17 cellular contexts compared by ENCODE assay signal in genomic region chr11:8989411-8989810, GRCh38. TPM values are rescaled to one million over a fixed set of nuclear protein-coding genes. Genes with fewer than 3 reads are reported as not detected.
A peak's percentile ranks its signal among the peaks of the same experiment; 100 is the strongest.
DNase-seq lines count a peak whose midpoint lies in the region; ATAC-seq and TF ChIP-seq lines count a peak whose summit lies in the region.
"Had no signal": no experiment of that assay in that cellular context is flagged by ENCODE, and none has a peak within 500 bp of the region (broad histone marks: within the 10 kb centered on the region; RNA-seq: fewer than 3 reads in every experiment).

No MANE protein-coding gene starts in this region.

- no peaks in the 10 kb centered on the region for H3K9me3 ChIP-seq in psoas muscle
- H3K9me3 ChIP-seq: gastroesophageal sphincter, ovary, tibial nerve had no signal

- peak; percentile 61 for DNase-seq in AG08396 (ENCODE audit: low spot score)
- peak; percentile 38 for DNase-seq in HS-5 (ENCODE audit: low read depth)
- peak; percentile 39 for DNase-seq in astrocyte of the hippocampus (ENCODE audit: low read depth, low spot score)
- peak; percentile 31 for DNase-seq in iPS-NIHi7 (ENCODE audit: extremely low spot score)
- DNase-seq in activated CD8-positive, alpha-beta memory T cell treated with anti-CD3 and anti-CD28 coated beads, Interleukin-2, amount 10 ng/mL, durations not matched to agents 7 days and 5 days, result no peak
- no peak for DNase-seq in GDM1 (lab: John Stamatoyannopoulos, UW)
- DNase-seq in psoas muscle, result no peak
- DNase-seq in activated naive CD4-positive, alpha-beta T cell treated with Interleukin-2 at 50 U/mL for 16 hours, result no peak
- DNase-seq: activated T-cell treated with anti-CD3 and anti-CD28 coated beads, Interleukin-2, amount 50 U/mL, for 4 hours; DMS 273 treated with DMSO at 0.1 percent for 48 hours; dorsolateral prefrontal cortex; MM.1S; ovary had no signal

- WGBS in psoas muscle, 3 donors, result 70 to 81% (median 77%) methylated on average over 1 of the region's 1 CpG

- no peak for TF ChIP-seq CTCF in psoas muscle (IDR thresholded peaks at IDR 0.05)

- H3K27ac Mint-ChIP-seq in activated CD8-positive, alpha-beta memory T cell treated with anti-CD3 and anti-CD28 coated beads, Interleukin-2, amount 10 ng/mL, durations not matched to agents 7 days and 5 days, result no peak overlapping the region

- no peak for ATAC-seq in activated CD8-positive, alpha-beta memory T cell treated with anti-CD3 and anti-CD28 coated beads, Interleukin-2, amount 10 ng/mL, durations not matched to agents 7 days and 5 days
- ATAC-seq in psoas muscle, result no peak
- ATAC-seq: activated T-cell treated with anti-CD3 and anti-CD28 coated beads, Interleukin-2, amount 50 U/mL, for 4 hours; gastroesophageal sphincter had no signal

- no peaks in the 10 kb centered on the region for H3K9me3 Mint-ChIP-seq in activated CD8-positive, alpha-beta memory T cell treated with anti-CD3 and anti-CD28 coated beads, Interleukin-2, amount 10 ng/mL, durations not matched to agents 7 days and 5 days (ENCODE audit: low read depth)
- H3K9me3 Mint-ChIP-seq: activated T-cell treated with anti-CD3 and anti-CD28 coated beads, Interleukin-2, amount 50 U/mL, for 4 hours had no signal

- H3K27me3 Mint-ChIP-seq in activated CD8-positive, alpha-beta memory T cell treated with anti-CD3 and anti-CD28 coated beads, Interleukin-2, amount 10 ng/mL, durations not matched to agents 7 days and 5 days, result peaks cover 27% of the 10 kb centered on the region

- no peaks in the 10 kb centered on the region for H3K36me3 Mint-ChIP-seq in activated CD8-positive, alpha-beta memory T cell treated with anti-CD3 and anti-CD28 coated beads, Interleukin-2, amount 10 ng/mL, durations not matched to agents 7 days and 5 days

- no peaks in the 10 kb centered on the region for H3K36me3 ChIP-seq in psoas muscle (ENCODE audit: insufficient read depth in 1 of 2, low read depth in 1 of 2)
- H3K36me3 ChIP-seq: gastroesophageal sphincter, ovary, tibial nerve had no signal

- H3K4me1 Mint-ChIP-seq in activated CD8-positive, alpha-beta memory T cell treated with anti-CD3 and anti-CD28 coated beads, Interleukin-2, amount 10 ng/mL, durations not matched to agents 7 days and 5 days, result peaks cover 9% of the 10 kb centered on the region

- CTCF ChIA-PET in activated CD8-positive, alpha-beta memory T cell treated with anti-CD3 and anti-CD28 coated beads, Interleukin-2, amount 10 ng/mL, durations not matched to agents 7 days and 5 days (lab: Charles Lee), result no interaction called here

- intact Hi-C loops in psoas muscle (cut with DNase I), result no loop called here

- peaks cover 0 to 2% (median 0%) of the 10 kb centered on the region in 3 donors for H3K27me3 ChIP-seq in psoas muscle (ENCODE audit: insufficient read depth in 3 of 3, low read length in 2 of 3)
- H3K27me3 ChIP-seq: dorsolateral prefrontal cortex, gastroesophageal sphincter, ovary, tibial nerve had no signal

- no peak overlapping the region for H3K4me3 Mint-ChIP-seq in activated CD8-positive, alpha-beta memory T cell treated with anti-CD3 and anti-CD28 coated beads, Interleukin-2, amount 10 ng/mL, durations not matched to agents 7 days and 5 days
- H3K4me3 Mint-ChIP-seq: activated T-cell treated with anti-CD3 and anti-CD28 coated beads, Interleukin-2, amount 50 U/mL, for 4 hours had no signal

- no peaks in the 10 kb centered on the region for H3K4me1 ChIP-seq in psoas muscle
- H3K4me1 ChIP-seq: gastroesophageal sphincter, tibial nerve had no signal

- H3K4me3 ChIP-seq in psoas muscle, result no peak overlapping the region
- H3K4me3 ChIP-seq: dorsolateral prefrontal cortex, gastroesophageal sphincter, ovary, tibial nerve had no signal

- H3K27ac ChIP-seq in psoas muscle, result no peak overlapping the region
- H3K27ac ChIP-seq: gastroesophageal sphincter, ovary, tibial nerve had no signal

RNA-seq across cellular contexts. Expression of gene NRIP3, which starts 14.4 kb away (rescaled TPM):
- total RNA-seq in activated CD8-positive, alpha-beta memory T cell treated with anti-CD3 and anti-CD28 coated beads, Interleukin-2, amount 10 ng/mL, durations not matched to agents 7 days and 5 days, result 1 to 10 TPM in 1 of 2 experiments, under 1 TPM in 1; 0.91 to 2.1 TPM
- total RNA-seq in psoas muscle, result under 1 TPM; 0.09 to 0.37 (median 0.18) TPM
- polyA plus RNA-seq in psoas muscle, result 1 to 10 TPM in 1 of 3 donors, under 1 TPM in 1, not detected in 1; 0.23 to 2.1 TPM

RNA-seq across cellular contexts. Expression of gene TMEM9B, which starts 25.2 kb away (rescaled TPM):
- total RNA-seq in activated CD8-positive, alpha-beta memory T cell treated with anti-CD3 and anti-CD28 coated beads, Interleukin-2, amount 10 ng/mL, durations not matched to agents 7 days and 5 days, result 10 to 100 TPM; 22.9 to 30.1 TPM
- 10 to 100 TPM; 32.1 to 54.5 (median 36.0) TPM for total RNA-seq in psoas muscle
- 10 to 100 TPM; 40.7 to 83.4 (median 73.3) TPM for polyA plus RNA-seq in psoas muscle

RNA-seq across cellular contexts. Expression of gene ASCL3, which starts 46.6 kb away (rescaled TPM):
- total RNA-seq in activated CD8-positive, alpha-beta memory T cell treated with anti-CD3 and anti-CD28 coated beads, Interleukin-2, amount 10 ng/mL, durations not matched to agents 7 days and 5 days, result not detected
- total RNA-seq in psoas muscle, result not detected
- polyA plus RNA-seq in psoas muscle, result not detected
- total RNA-seq: activated T-cell treated with anti-CD3 and anti-CD28 coated beads, Interleukin-2, amount 50 U/mL, for 4 hours; dorsolateral prefrontal cortex; gastroesophageal sphincter; mononuclear cell; ovary; tibial nerve had no signal
- polyA plus RNA-seq: keratinocyte, ovary had no signal

RNA-seq across cellular contexts. Expression of gene C11orf16, which starts 56.7 kb away (rescaled TPM):
- not detected for total RNA-seq in activated CD8-positive, alpha-beta memory T cell treated with anti-CD3 and anti-CD28 coated beads, Interleukin-2, amount 10 ng/mL, durations not matched to agents 7 days and 5 days
- not detected for total RNA-seq in psoas muscle
- not detected for polyA plus RNA-seq in psoas muscle
- total RNA-seq: activated T-cell treated with anti-CD3 and anti-CD28 coated beads, Interleukin-2, amount 50 U/mL, for 4 hours; dorsolateral prefrontal cortex; gastroesophageal sphincter; mononuclear cell; tibial nerve had no signal
- polyA plus RNA-seq: keratinocyte, ovary had no signal

Comparison
In these comparisons a context has a peak if more than half of its experiments do, and no peak if none do; other contexts are left out.
1. DNase-seq: peak in AG08396 (single experiment), HS-5 (single experiment), astrocyte of the hippocampus (single experiment) and iPS-NIHi7 (single experiment); none in activated CD8-positive, alpha-beta memory T cell treated with anti-CD3 and anti-CD28 coated beads, Interleukin-2, amount 10 ng/mL, durations not matched to agents 7 days and 5 days (single experiment), GDM1 (single experiment), psoas muscle (0 of 2) and activated naive CD4-positive, alpha-beta T cell treated with Interleukin-2 at 50 U/mL for 16 hours (single experiment).